ENCODE assay signal across 21 cellular contexts in genomic region chr20:41854765-41855164, GRCh38.
DNase-seq lines count a peak whose midpoint lies in the region; ATAC-seq and TF ChIP-seq lines count a peak whose summit lies in the region.
"Had no signal": no experiment of that assay in that cellular context is flagged by ENCODE, and none has a peak within 500 bp of the region (broad histone marks: within the 10 kb centered on the region; RNA-seq: fewer than 3 reads in every experiment).

No MANE protein-coding gene starts in this region.

- in situ Hi-C loops in ACHN (cut with HindIII; ENCODE audit: low pct_ligation_motif_present, low pct_unique_long_range_greater_than_20kb, low sequenced_read_pairs) = no loop called here
- in situ Hi-C loops in G401 (cut with HindIII; ENCODE audit: low sequenced_read_pairs) = no loop called here

- intact Hi-C loops in spleen (cut with DNase I; ENCODE audit: low total_unique reads) = no loop called here

- no peaks in the 10 kb centered on the region for H3K4me1 Mint-ChIP-seq in HFFc6 (ENCODE audit: low read depth)
- no peaks in the 10 kb centered on the region for H3K4me1 Mint-ChIP-seq in stimulated activated naive B cell treated with anti-CD40 and anti-IgM and Interleukin-4, amounts not matched to agents 10 μg/mL and 1 μg/mL and 100 μg/mL, for 72 hours
- H3K4me1 Mint-ChIP-seq: natural killer cell had no signal

- no peak for ATAC-seq in stimulated activated naive B cell treated with anti-CD40 and anti-IgM and Interleukin-4, amounts not matched to agents 10 μg/mL and 1 μg/mL and 100 μg/mL, for 72 hours (replicated peaks)
- ATAC-seq: natural killer cell had no signal

- CTCF ChIA-PET in RWPE1 (lab: Yijun Ruan, JAX) = no interaction called here

- H3K27ac Mint-ChIP-seq in HFFc6 = no peak overlapping the region
- H3K27ac Mint-ChIP-seq in stimulated activated naive B cell treated with anti-CD40 and anti-IgM and Interleukin-4, amounts not matched to agents 10 μg/mL and 1 μg/mL and 100 μg/mL, for 72 hours = no peak overlapping the region
- H3K27ac Mint-ChIP-seq: activated naive CD8-positive, alpha-beta T cell; natural killer cell had no signal

- peaks cover 54% of the 10 kb centered on the region for H3K9me3 Mint-ChIP-seq in HFFc6
- H3K9me3 Mint-ChIP-seq in stimulated activated naive B cell treated with anti-CD40 and anti-IgM and Interleukin-4, amounts not matched to agents 10 μg/mL and 1 μg/mL and 100 μg/mL, for 72 hours = peaks cover 0 to 4% of the 10 kb centered on the region in 2 donors

- H3K36me3 ChIP-seq in spleen = no peaks in the 10 kb centered on the region
- H3K36me3 ChIP-seq: BE2C, pancreas, uterus had no signal

- H3K27me3 Mint-ChIP-seq in HFFc6 (ENCODE audit: insufficient read depth) = no peaks in the 10 kb centered on the region; the same call in 1 of the 2 replicates
- peaks cover 7 to 10% of the 10 kb centered on the region in 2 donors for H3K27me3 Mint-ChIP-seq in stimulated activated naive B cell treated with anti-CD40 and anti-IgM and Interleukin-4, amounts not matched to agents 10 μg/mL and 1 μg/mL and 100 μg/mL, for 72 hours

- H3K4me3 ChIP-seq in fibroblast of mammary gland (ENCODE audit: control insufficient read depth, low read depth, low read length) (no peak overlapping the region), spleen (no peak overlapping the region)
- H3K4me3 ChIP-seq: pancreas, uterus had no signal

- peak; percentile 33 for DNase-seq in ACHN
- peak; percentile 0 for DNase-seq in HFFc6
- DNase-seq in RWPE1 (ENCODE audit: low spot score) = peak; percentile 49
- peak; percentile 16 for DNase-seq in fibroblast of mammary gland (ENCODE audit: low read depth)
- DNase-seq in spleen = no peak
- DNase-seq in NCI-H146 treated with DMSO at 0.1 percent for 48 hours (lab: John Stamatoyannopoulos, UW; ENCODE audit: unreplicated experiment) = no peak
- DNase-seq in stimulated activated naive B cell treated with anti-CD40 and anti-IgM and Interleukin-4, amounts not matched to agents 10 μg/mL and 1 μg/mL and 100 μg/mL, for 72 hours = no peak
- no peak for DNase-seq in G401 (ENCODE audit: low spot score)
- DNase-seq: activated T-cell treated with anti-CD3 and anti-CD28 coated beads, Interleukin-2, amount 50 U/mL, for 48 hours; BE2C; effector CD4-positive, alpha-beta T cell; kidney; natural killer cell; NCI-H1436 treated with DMSO at 0.1 percent for 48 hours; NK-92 treated with Interleukin-12 subunit alpha and Interleukin-12 subunit beta, amount 100 ng/mL, for 24 hours; pancreas; Right ventricle myocardium superior; T-helper 1 cell; uterus had no signal

- TF ChIP-seq CTCF in HFFc6 (IDR thresholded peaks at IDR 0.05) = no peak
- TF ChIP-seq CTCF in RWPE1 (conservative IDR thresholded peaks at IDR 0.05; ENCODE audit: low read depth) = no peak
- TF ChIP-seq CTCF in fibroblast of mammary gland (conservative IDR thresholded peaks at IDR 0.05; ENCODE audit: control insufficient read depth, insufficient read depth, low read depth, low read length) = no peak
- TF ChIP-seq CTCF in spleen (IDR thresholded peaks at IDR 0.05 in 8 of 11, conservative IDR thresholded peaks at IDR 0.05 in 3 of 11) = no peak

- H3K36me3 Mint-ChIP-seq in HFFc6 (ENCODE audit: low read depth) = no peaks in the 10 kb centered on the region
- no peaks in the 10 kb centered on the region for H3K36me3 Mint-ChIP-seq in stimulated activated naive B cell treated with anti-CD40 and anti-IgM and Interleukin-4, amounts not matched to agents 10 μg/mL and 1 μg/mL and 100 μg/mL, for 72 hours
- H3K36me3 Mint-ChIP-seq: activated naive CD8-positive, alpha-beta T cell; natural killer cell had no signal

- no peak overlapping the region for H3K4me3 Mint-ChIP-seq in HFFc6
- no peak overlapping the region for H3K4me3 Mint-ChIP-seq in stimulated activated naive B cell treated with anti-CD40 and anti-IgM and Interleukin-4, amounts not matched to agents 10 μg/mL and 1 μg/mL and 100 μg/mL, for 72 hours
- H3K4me3 Mint-ChIP-seq: activated naive CD8-positive, alpha-beta T cell; natural killer cell had no signal

- peaks cover 0 to 35% (median 0%) of the 10 kb centered on the region in 7 donors for H3K27me3 ChIP-seq in spleen (replicated peaks in 1 of 7)
- H3K27me3 ChIP-seq: BE2C, uterus had no signal

- H3K9me3 ChIP-seq in spleen = peaks cover 0 to 15% (median 0%) of the 10 kb centered on the region in 8 donors
- H3K9me3 ChIP-seq: BE2C, pancreas, uterus had no signal

- POLR2A ChIA-PET in RWPE1 (lab: Yijun Ruan, JAX; ENCODE audit: low non-redundant PET) = no interaction called here

- H3K27ac ChIP-seq in RWPE1 (no peak overlapping the region), spleen (no peak overlapping the region)
- H3K27ac ChIP-seq: pancreas, uterus, VCaP had no signal

- WGBS in spleen, 5 donors = 78 to 83% (median 82%) methylated on average over 3 of the region's 3 CpGs

- TF ChIP-seq POLR2A in spleen (IDR thresholded peaks at IDR 0.05) = no peak

- no peaks in the 10 kb centered on the region for H3K4me1 ChIP-seq in spleen
- H3K4me1 ChIP-seq: BE2C, pancreas, uterus had no signal

Comparison
In these comparisons a context has a peak if more than half of its experiments do, and no peak if none do; other contexts are left out.
1. DNase-seq: peak in ACHN (single experiment), HFFc6 (single experiment), RWPE1 (single experiment) and fibroblast of mammary gland (single experiment); none in spleen (single experiment), NCI-H146 treated with DMSO at 0.1 percent for 48 hours (single experiment), stimulated activated naive B cell treated with anti-CD40 and anti-IgM and Interleukin-4, amounts not matched to agents 10 μg/mL and 1 μg/mL and 100 μg/mL, for 72 hours (single experiment) and G401 (single experiment).